ENCODE assay signal across 1 cellular context in the genomic region with DNA sequence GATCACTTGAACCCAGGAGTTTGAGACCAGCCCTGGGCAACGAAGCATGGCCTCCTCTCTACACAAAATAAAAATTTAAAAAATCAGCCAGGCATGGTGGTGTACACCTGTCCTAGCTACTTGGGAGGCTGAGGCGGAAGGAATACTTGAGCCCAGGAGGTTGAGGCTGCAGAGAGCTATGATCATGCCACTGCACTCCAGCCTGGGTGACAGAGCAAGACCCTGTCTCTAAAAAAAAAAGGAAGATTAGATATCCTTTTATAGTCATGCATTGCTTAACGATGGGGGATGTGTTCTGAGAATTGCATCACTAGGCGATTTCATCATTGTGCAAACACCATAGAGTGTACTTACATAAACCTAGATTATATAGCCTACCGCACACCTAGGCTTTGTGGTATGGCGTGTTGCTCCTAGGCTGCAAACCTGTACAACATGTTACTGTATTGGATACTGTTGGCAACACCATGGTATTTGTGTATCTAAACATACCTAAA.
TF ChIP-seq lines count a peak whose summit lies in the region.

No MANE protein-coding gene starts in this region.

TF ChIP-seq in HepG2, 621 proteins besides CTCF, POLR2A, EP300 and RAD21 (continued from another document):
- TF ChIP-seq, protein P1, sequence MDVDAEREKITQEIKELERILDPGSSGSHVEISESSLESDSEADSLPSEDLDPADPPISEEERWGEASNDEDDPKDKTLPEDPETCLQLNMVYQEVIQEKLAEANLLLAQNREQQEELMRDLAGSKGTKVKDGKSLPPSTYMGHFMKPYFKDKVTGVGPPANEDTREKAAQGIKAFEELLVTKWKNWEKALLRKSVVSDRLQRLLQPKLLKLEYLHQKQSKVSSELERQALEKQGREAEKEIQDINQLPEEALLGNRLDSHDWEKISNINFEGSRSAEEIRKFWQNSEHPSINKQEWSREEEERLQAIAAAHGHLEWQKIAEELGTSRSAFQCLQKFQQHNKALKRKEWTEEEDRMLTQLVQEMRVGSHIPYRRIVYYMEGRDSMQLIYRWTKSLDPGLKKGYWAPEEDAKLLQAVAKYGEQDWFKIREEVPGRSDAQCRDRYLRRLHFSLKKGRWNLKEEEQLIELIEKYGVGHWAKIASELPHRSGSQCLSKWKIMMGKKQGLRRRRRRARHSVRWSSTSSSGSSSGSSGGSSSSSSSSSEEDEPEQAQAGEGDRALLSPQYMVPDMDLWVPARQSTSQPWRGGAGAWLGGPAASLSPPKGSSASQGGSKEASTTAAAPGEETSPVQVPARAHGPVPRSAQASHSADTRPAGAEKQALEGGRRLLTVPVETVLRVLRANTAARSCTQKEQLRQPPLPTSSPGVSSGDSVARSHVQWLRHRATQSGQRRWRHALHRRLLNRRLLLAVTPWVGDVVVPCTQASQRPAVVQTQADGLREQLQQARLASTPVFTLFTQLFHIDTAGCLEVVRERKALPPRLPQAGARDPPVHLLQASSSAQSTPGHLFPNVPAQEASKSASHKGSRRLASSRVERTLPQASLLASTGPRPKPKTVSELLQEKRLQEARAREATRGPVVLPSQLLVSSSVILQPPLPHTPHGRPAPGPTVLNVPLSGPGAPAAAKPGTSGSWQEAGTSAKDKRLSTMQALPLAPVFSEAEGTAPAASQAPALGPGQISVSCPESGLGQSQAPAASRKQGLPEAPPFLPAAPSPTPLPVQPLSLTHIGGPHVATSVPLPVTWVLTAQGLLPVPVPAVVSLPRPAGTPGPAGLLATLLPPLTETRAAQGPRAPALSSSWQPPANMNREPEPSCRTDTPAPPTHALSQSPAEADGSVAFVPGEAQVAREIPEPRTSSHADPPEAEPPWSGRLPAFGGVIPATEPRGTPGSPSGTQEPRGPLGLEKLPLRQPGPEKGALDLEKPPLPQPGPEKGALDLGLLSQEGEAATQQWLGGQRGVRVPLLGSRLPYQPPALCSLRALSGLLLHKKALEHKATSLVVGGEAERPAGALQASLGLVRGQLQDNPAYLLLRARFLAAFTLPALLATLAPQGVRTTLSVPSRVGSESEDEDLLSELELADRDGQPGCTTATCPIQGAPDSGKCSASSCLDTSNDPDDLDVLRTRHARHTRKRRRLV (CRISPR knock-in tag; IDR thresholded peaks at IDR 0.05) = no peak
- TF ChIP-seq, protein P2, sequence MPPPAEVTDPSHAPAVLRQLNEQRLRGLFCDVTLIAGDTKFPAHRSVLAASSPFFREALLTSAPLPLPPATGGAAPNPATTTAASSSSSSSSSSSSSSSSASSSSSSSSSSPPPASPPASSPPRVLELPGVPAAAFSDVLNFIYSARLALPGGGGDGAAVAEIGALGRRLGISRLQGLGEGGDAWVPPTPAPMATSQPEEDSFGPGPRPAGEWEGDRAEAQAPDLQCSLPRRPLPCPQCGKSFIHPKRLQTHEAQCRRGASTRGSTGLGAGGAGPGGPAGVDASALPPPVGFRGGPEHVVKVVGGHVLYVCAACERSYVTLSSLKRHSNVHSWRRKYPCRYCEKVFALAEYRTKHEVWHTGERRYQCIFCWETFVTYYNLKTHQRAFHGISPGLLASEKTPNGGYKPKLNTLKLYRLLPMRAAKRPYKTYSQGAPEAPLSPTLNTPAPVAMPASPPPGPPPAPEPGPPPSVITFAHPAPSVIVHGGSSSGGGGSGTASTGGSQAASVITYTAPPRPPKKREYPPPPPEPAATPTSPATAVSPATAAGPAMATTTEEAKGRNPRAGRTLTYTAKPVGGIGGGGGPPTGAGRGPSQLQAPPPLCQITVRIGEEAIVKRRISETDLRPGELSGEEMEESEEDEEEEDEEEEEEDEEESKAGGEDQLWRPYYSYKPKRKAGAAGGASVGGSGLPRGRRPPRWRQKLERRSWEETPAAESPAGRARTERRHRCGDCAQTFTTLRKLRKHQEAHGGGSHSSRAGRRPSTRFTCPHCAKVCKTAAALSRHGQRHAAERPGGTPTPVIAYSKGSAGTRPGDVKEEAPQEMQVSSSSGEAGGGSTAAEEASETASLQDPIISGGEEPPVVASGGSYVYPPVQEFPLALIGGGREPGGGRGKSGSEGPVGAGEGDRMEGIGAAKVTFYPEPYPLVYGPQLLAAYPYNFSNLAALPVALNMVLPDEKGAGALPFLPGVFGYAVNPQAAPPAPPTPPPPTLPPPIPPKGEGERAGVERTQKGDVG (CRISPR knock-in tag; IDR thresholded peaks at IDR 0.05; ENCODE audit: borderline replicate concordance) = no peak
- TF ChIP-seq KMT2A (CRISPR knock-in tag; IDR thresholded peaks at IDR 0.05) (0 out of 2 replicates have a peak, but pooled peaks have one; percentile 52), ZMYM3 (CRISPR knock-in tag; IDR thresholded peaks at IDR 0.05) (peak; percentile 66; the same call in 1 of the 2 replicates), CREM (IDR thresholded peaks at IDR 0.05) (peak; percentile 69; the same call in 1 of the 2 replicates), CREM (CRISPR knock-in tag; IDR thresholded peaks at IDR 0.05) (no peak), MYC (CRISPR knock-in tag; IDR thresholded peaks at IDR 0.05; ENCODE audit: borderline replicate concordance) (no peak), ZNF44 (CRISPR knock-in tag; IDR thresholded peaks at IDR 0.05) (0 out of 2 replicates have a peak, but pooled peaks have one; percentile 57), CBFB (CRISPR knock-in tag; IDR thresholded peaks at IDR 0.05) (peak; percentile 56; the same call in 1 of the 2 replicates), ATM (IDR thresholded peaks at IDR 0.05; ENCODE audit: borderline replicate concordance) (peak; percentile 95; the same call in 1 of the 2 replicates), MAFK (conservative IDR thresholded peaks at IDR 0.05 in 1 of 2, IDR thresholded peaks at IDR 0.05 in 1 of 2; ENCODE audit: low read length in 2 of 2) (peak; percentile 34 to 41; a peak in 2 of 4 replicates), ZNF101 (CRISPR knock-in tag; IDR thresholded peaks at IDR 0.05; ENCODE audit: borderline replicate concordance, low read depth) (no peak), PHF21A (CRISPR knock-in tag; IDR thresholded peaks at IDR 0.05) (peak; percentile 43; the same call in 1 of the 2 replicates), ZNF12 (CRISPR knock-in tag; IDR thresholded peaks at IDR 0.05) (peak; percentile 91), FOXK1 (CRISPR knock-in tag; IDR thresholded peaks at IDR 0.05; ENCODE audit: borderline replicate concordance, low read depth) (peak; percentile 92; the same call in 1 of the 2 replicates), KDM1A (CRISPR knock-in tag; IDR thresholded peaks at IDR 0.05) (peak; percentile 71; the same call in 1 of the 2 replicates), GATAD2A (CRISPR knock-in tag; IDR thresholded peaks at IDR 0.05) (peak; percentile 98), ZNF614 (CRISPR knock-in tag; IDR thresholded peaks at IDR 0.05; ENCODE audit: borderline replicate concordance) (peak; percentile 89), ZNF841 (CRISPR knock-in tag; IDR thresholded peaks at IDR 0.05; ENCODE audit: borderline replicate concordance) (no peak), ZSCAN21 (CRISPR knock-in tag; IDR thresholded peaks at IDR 0.05; ENCODE audit: borderline replicate concordance) (peak; percentile 77; the same call in 1 of the 2 replicates), ZNF333 (CRISPR knock-in tag; IDR thresholded peaks at IDR 0.05; ENCODE audit: borderline replicate concordance) (no peak), SRF (IDR thresholded peaks at IDR 0.05; ENCODE audit: low read depth, low read length) (peak; percentile 98), ZNF777 (CRISPR knock-in tag; IDR thresholded peaks at IDR 0.05) (no peak), ZNF556 (CRISPR knock-in tag; IDR thresholded peaks at IDR 0.05; ENCODE audit: borderline replicate concordance) (no peak; the same call in 1 of the 2 replicates)
- TF ChIP-seq, protein P3, sequence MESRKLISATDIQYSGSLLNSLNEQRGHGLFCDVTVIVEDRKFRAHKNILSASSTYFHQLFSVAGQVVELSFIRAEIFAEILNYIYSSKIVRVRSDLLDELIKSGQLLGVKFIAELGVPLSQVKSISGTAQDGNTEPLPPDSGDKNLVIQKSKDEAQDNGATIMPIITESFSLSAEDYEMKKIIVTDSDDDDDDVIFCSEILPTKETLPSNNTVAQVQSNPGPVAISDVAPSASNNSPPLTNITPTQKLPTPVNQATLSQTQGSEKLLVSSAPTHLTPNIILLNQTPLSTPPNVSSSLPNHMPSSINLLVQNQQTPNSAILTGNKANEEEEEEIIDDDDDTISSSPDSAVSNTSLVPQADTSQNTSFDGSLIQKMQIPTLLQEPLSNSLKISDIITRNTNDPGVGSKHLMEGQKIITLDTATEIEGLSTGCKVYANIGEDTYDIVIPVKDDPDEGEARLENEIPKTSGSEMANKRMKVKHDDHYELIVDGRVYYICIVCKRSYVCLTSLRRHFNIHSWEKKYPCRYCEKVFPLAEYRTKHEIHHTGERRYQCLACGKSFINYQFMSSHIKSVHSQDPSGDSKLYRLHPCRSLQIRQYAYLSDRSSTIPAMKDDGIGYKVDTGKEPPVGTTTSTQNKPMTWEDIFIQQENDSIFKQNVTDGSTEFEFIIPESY (CRISPR knock-in tag; IDR thresholded peaks at IDR 0.05) = peak; percentile 38; the same call in 1 of the 2 replicates
- TF ChIP-seq, protein P4, sequence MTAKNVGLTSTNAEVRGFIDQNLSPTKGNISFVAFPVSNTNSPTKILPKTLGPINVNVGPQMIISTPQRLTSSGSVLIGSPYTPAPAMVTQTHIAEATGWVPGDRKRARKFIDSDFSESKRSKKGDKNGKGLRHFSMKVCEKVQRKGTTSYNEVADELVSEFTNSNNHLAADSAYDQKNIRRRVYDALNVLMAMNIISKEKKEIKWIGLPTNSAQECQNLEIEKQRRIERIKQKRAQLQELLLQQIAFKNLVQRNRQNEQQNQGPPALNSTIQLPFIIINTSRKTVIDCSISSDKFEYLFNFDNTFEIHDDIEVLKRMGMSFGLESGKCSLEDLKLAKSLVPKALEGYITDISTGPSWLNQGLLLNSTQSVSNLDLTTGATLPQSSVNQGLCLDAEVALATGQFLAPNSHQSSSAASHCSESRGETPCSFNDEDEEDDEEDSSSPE (CRISPR knock-in tag; IDR thresholded peaks at IDR 0.05) = no peak
- TF ChIP-seq, protein P5, sequence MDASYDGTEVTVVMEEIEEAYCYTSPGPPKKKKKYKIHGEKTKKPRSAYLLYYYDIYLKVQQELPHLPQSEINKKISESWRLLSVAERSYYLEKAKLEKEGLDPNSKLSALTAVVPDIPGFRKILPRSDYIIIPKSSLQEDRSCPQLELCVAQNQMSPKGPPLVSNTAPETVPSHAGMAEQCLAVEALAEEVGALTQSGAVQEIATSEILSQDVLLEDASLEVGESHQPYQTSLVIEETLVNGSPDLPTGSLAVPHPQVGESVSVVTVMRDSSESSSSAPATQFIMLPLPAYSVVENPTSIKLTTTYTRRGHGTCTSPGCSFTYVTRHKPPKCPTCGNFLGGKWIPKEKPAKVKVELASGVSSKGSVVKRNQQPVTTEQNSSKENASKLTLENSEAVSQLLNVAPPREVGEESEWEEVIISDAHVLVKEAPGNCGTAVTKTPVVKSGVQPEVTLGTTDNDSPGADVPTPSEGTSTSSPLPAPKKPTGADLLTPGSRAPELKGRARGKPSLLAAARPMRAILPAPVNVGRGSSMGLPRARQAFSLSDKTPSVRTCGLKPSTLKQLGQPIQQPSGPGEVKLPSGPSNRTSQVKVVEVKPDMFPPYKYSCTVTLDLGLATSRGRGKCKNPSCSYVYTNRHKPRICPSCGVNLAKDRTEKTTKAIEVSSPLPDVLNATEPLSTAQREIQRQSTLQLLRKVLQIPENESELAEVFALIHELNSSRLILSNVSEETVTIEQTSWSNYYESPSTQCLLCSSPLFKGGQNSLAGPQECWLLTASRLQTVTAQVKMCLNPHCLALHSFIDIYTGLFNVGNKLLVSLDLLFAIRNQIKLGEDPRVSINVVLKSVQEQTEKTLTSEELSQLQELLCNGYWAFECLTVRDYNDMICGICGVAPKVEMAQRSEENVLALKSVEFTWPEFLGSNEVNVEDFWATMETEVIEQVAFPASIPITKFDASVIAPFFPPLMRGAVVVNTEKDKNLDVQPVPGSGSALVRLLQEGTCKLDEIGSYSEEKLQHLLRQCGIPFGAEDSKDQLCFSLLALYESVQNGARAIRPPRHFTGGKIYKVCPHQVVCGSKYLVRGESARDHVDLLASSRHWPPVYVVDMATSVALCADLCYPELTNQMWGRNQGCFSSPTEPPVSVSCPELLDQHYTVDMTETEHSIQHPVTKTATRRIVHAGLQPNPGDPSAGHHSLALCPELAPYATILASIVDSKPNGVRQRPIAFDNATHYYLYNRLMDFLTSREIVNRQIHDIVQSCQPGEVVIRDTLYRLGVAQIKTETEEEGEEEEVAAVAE (CRISPR knock-in tag; IDR thresholded peaks at IDR 0.05; ENCODE audit: borderline replicate concordance) = 0 out of 2 replicates have a peak, but pooled peaks have one; percentile 80
- TF ChIP-seq, protein P6, sequence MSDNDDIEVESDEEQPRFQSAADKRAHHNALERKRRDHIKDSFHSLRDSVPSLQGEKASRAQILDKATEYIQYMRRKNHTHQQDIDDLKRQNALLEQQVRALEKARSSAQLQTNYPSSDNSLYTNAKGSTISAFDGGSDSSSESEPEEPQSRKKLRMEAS (IDR thresholded peaks at IDR 0.05) = peak; percentile 70
- TF ChIP-seq, protein P7, sequence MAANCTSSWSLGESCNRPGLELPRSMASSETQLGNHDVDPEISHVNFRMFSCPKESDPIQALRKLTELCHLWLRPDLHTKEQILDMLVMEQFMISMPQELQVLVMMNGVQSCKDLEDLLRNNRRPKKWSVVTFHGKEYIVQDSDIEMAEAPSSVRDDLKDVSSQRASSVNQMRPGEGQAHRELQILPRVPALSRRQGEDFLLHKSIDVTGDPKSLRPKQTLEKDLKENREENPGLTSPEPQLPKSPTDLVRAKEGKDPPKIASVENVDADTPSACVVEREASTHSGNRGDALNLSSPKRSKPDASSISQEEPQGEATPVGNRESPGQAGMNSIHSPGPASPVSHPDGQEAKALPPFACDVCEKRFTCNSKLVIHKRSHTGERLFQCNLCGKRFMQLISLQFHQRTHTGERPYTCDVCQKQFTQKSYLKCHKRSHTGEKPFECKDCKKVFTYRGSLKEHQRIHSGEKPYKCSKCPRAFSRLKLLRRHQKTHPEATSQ (CRISPR knock-in tag; IDR thresholded peaks at IDR 0.05; ENCODE audit: borderline replicate concordance) = peak; percentile 71; the same call in 1 of the 2 replicates
